In genomic region chr9:129247285-129248153, GRCh38 we compare ENCODE assay signal across 21 cellular contexts.
DNase-seq lines count a peak whose midpoint lies in the region; ATAC-seq and TF ChIP-seq lines count a peak whose summit lies in the region.
"Had no signal": no experiment of that assay in that cellular context is flagged by ENCODE, and none has a peak within 500 bp of the region (broad histone marks: within the 10 kb centered on the region; RNA-seq: fewer than 3 reads in every experiment).

No MANE protein-coding gene starts in this region.

- no peak for ATAC-seq in activated naive CD8-positive, alpha-beta T cell treated with anti-CD3 and anti-CD28 coated beads, Interleukin-2, amount 10 ng/mL, durations not matched to agents 7 days and 5 days (ENCODE audit: low read depth)
- ATAC-seq in activated naive CD8-positive, alpha-beta T cell treated with anti-CD3 and anti-CD28 coated beads, Interleukin-2, amount 50 U/mL, for 24 hours: no peak
- ATAC-seq in lower lobe of right lung: no peak
- ATAC-seq: GM23338, PC-3 had no signal

- H3K4me2 ChIP-seq in BLaER1 treated with 17β-estradiol and CSF1 and Interleukin-3, amounts not matched to agents 10 nM and 100 nM: peak overlapping the region in 8 of 11 experiments; percentile 49 to 89 (median 70); a peak in 11 of 22 replicates
- H3K4me2 ChIP-seq: GM23338 had no signal

- POLR2A ChIA-PET in activated naive CD8-positive, alpha-beta T cell treated with anti-CD3 and anti-CD28 coated beads, Interleukin-2, amount 10 ng/mL, durations not matched to agents 7 days and 5 days (lab: Charles Lee): interaction anchor here (1.5 kb wide), 1 partner anchor 10 kb away, joined by 5 read pairs; no protein-coding TSS in a partner anchor

- no peaks in the 10 kb centered on the region for H3K36me3 ChIP-seq in BLaER1 treated with 17β-estradiol and CSF1 and Interleukin-3, amounts not matched to agents 10 nM and 100 nM
- H3K36me3 ChIP-seq in lower lobe of right lung (no peaks in the 10 kb centered on the region), spleen (no peaks in the 10 kb centered on the region)

- peaks cover 4% of the 10 kb centered on the region for H3K4me1 Mint-ChIP-seq in activated naive CD8-positive, alpha-beta T cell treated with anti-CD3 and anti-CD28 coated beads, Interleukin-2, amount 10 ng/mL, durations not matched to agents 7 days and 5 days
- H3K4me1 Mint-ChIP-seq in activated naive CD8-positive, alpha-beta T cell treated with anti-CD3 and anti-CD28 coated beads, Interleukin-2, amount 50 U/mL, for 24 hours: peaks cover 3% of the 10 kb centered on the region

- no peak overlapping the region for H3K27ac Mint-ChIP-seq in activated naive CD8-positive, alpha-beta T cell treated with anti-CD3 and anti-CD28 coated beads, Interleukin-2, amount 10 ng/mL, durations not matched to agents 7 days and 5 days
- no peak overlapping the region for H3K27ac Mint-ChIP-seq in activated naive CD8-positive, alpha-beta T cell treated with anti-CD3 and anti-CD28 coated beads, Interleukin-2, amount 50 U/mL, for 24 hours
- H3K27ac Mint-ChIP-seq: CD14-positive monocyte, GM23338 had no signal

- intact Hi-C loops in lower lobe of right lung (cut with DNase I): no loop called here
- intact Hi-C loops in spleen (cut with DNase I; ENCODE audit: low total_unique reads): no loop called here

- peaks cover 20% of the 10 kb centered on the region for H3K27me3 Mint-ChIP-seq in activated naive CD8-positive, alpha-beta T cell treated with anti-CD3 and anti-CD28 coated beads, Interleukin-2, amount 10 ng/mL, durations not matched to agents 7 days and 5 days
- peaks cover 2% of the 10 kb centered on the region for H3K27me3 Mint-ChIP-seq in activated naive CD8-positive, alpha-beta T cell treated with anti-CD3 and anti-CD28 coated beads, Interleukin-2, amount 50 U/mL, for 24 hours

- no peaks in the 10 kb centered on the region for H4K20me1 ChIP-seq in BLaER1 treated with 17β-estradiol and CSF1 and Interleukin-3, amounts not matched to agents 10 nM and 100 nM

- no peaks in the 10 kb centered on the region for H3K36me3 Mint-ChIP-seq in activated naive CD8-positive, alpha-beta T cell treated with anti-CD3 and anti-CD28 coated beads, Interleukin-2, amount 10 ng/mL, durations not matched to agents 7 days and 5 days
- no peaks in the 10 kb centered on the region for H3K36me3 Mint-ChIP-seq in activated naive CD8-positive, alpha-beta T cell treated with anti-CD3 and anti-CD28 coated beads, Interleukin-2, amount 50 U/mL, for 24 hours (ENCODE audit: low read depth)
- H3K36me3 Mint-ChIP-seq: CD14-positive monocyte had no signal

- TF ChIP-seq POLR2A in spleen (IDR thresholded peaks at IDR 0.05): no peak

- no peak overlapping the region for H3K27ac ChIP-seq in BLaER1 treated with 17β-estradiol and CSF1 and Interleukin-3, amounts not matched to agents 10 nM and 100 nM
- no peak overlapping the region for H3K27ac ChIP-seq in lower lobe of right lung
- no peak overlapping the region for H3K27ac ChIP-seq in spleen

- 83 to 90% (median 86%) methylated on average over 13 of the region's 13 CpGs for WGBS in spleen, 5 donors

- DNase-seq in activated naive CD8-positive, alpha-beta T cell treated with anti-CD3 and anti-CD28 coated beads, Interleukin-2, amount 10 ng/mL, durations not matched to agents 7 days and 5 days: peak; percentile 16
- no peak for DNase-seq in activated naive CD8-positive, alpha-beta T cell treated with anti-CD3 and anti-CD28 coated beads, Interleukin-2, amount 50 U/mL, for 24 hours
- DNase-seq in lower lobe of right lung: peak; percentile 23
- DNase-seq in spleen: peak; percentile 40
- no peak for DNase-seq in AG08396 (ENCODE audit: low spot score)
- no peak for DNase-seq in hippocampal formation (lab: John Stamatoyannopoulos, UW)
- no peak for DNase-seq in C1 segment of cervical spinal cord (lab: John Stamatoyannopoulos, UW)
- DNase-seq: DMS79, HCEC 1CT, KG1, NCI-H1417, NCI-H187, NCI-H2107, NCI-H2227 treated with DMSO at 0.1 percent for 48 hours, NCI-H510A treated with DMSO at 0.1 percent for 48 hours, NCI-H82, PC-3, RPMI8226 had no signal

- no peaks in the 10 kb centered on the region for H3K27me3 ChIP-seq in BLaER1 treated with 17β-estradiol and CSF1 and Interleukin-3, amounts not matched to agents 10 nM and 100 nM
- H3K27me3 ChIP-seq in lower lobe of right lung (ENCODE audit: low read depth) (no peaks in the 10 kb centered on the region), spleen (replicated peaks in 1 of 7) (peaks cover 0 to 37% (median 0%) of the 10 kb centered on the region in 7 donors)

- peaks cover 0 to 18% (median 7%) of the 10 kb centered on the region in 11 experiments; a peak in 12 of 22 replicates for H3K9me3 ChIP-seq in BLaER1 treated with 17β-estradiol and CSF1 and Interleukin-3, amounts not matched to agents 10 nM and 100 nM (replicated peaks in 1 of 11)
- H3K9me3 ChIP-seq in lower lobe of right lung (no peaks in the 10 kb centered on the region), spleen (no peaks in the 10 kb centered on the region)

- H3K4me3 ChIP-seq in BLaER1 treated with 17β-estradiol and CSF1 and Interleukin-3, amounts not matched to agents 10 nM and 100 nM: no peak overlapping the region
- H3K4me3 ChIP-seq in lower lobe of right lung (no peak overlapping the region), spleen (no peak overlapping the region)
- H3K4me3 ChIP-seq: GM23338 had no signal

- TF ChIP-seq CTCF in lower lobe of right lung (IDR thresholded peaks at IDR 0.05): no peak
- no peak for TF ChIP-seq CTCF in spleen (IDR thresholded peaks at IDR 0.05 in 8 of 11, conservative IDR thresholded peaks at IDR 0.05 in 3 of 11)

- H3K4me3 Mint-ChIP-seq in activated naive CD8-positive, alpha-beta T cell treated with anti-CD3 and anti-CD28 coated beads, Interleukin-2, amount 10 ng/mL, durations not matched to agents 7 days and 5 days: no peak overlapping the region
- H3K4me3 Mint-ChIP-seq in activated naive CD8-positive, alpha-beta T cell treated with anti-CD3 and anti-CD28 coated beads, Interleukin-2, amount 50 U/mL, for 24 hours: no peak overlapping the region
- H3K4me3 Mint-ChIP-seq: CD14-positive monocyte, GM23338 had no signal

- H3K9ac ChIP-seq in BLaER1 treated with 17β-estradiol and CSF1 and Interleukin-3, amounts not matched to agents 10 nM and 100 nM: no peak overlapping the region

- peaks cover 1% of the 10 kb centered on the region for H3K9me3 Mint-ChIP-seq in activated naive CD8-positive, alpha-beta T cell treated with anti-CD3 and anti-CD28 coated beads, Interleukin-2, amount 10 ng/mL, durations not matched to agents 7 days and 5 days
- H3K9me3 Mint-ChIP-seq in activated naive CD8-positive, alpha-beta T cell treated with anti-CD3 and anti-CD28 coated beads, Interleukin-2, amount 50 U/mL, for 24 hours: no peaks in the 10 kb centered on the region
- H3K9me3 Mint-ChIP-seq: GM23338 had no signal

- peaks cover 12 to 48% (median 31%) of the 10 kb centered on the region in 10 experiments; a peak in 19 of 20 replicates for H3K4me1 ChIP-seq in BLaER1 treated with 17β-estradiol and CSF1 and Interleukin-3, amounts not matched to agents 10 nM and 100 nM
- H3K4me1 ChIP-seq in lower lobe of right lung: no peaks in the 10 kb centered on the region
- no peaks in the 10 kb centered on the region for H3K4me1 ChIP-seq in spleen

Comparison
In these comparisons a context has a peak if more than half of its experiments do, and no peak if none do; other contexts are left out.
1. DNase-seq: peak in activated naive CD8-positive, alpha-beta T cell treated with anti-CD3 and anti-CD28 coated beads, Interleukin-2, amount 10 ng/mL, durations not matched to agents 7 days and 5 days (single experiment), lower lobe of right lung (single experiment) and spleen (single experiment); none in activated naive CD8-positive, alpha-beta T cell treated with anti-CD3 and anti-CD28 coated beads, Interleukin-2, amount 50 U/mL, for 24 hours (single experiment), AG08396 (single experiment), hippocampal formation (0 of 2) and C1 segment of cervical spinal cord (0 of 14).